8 cellular contexts compared by ENCODE assay signal in the genomic region with DNA sequence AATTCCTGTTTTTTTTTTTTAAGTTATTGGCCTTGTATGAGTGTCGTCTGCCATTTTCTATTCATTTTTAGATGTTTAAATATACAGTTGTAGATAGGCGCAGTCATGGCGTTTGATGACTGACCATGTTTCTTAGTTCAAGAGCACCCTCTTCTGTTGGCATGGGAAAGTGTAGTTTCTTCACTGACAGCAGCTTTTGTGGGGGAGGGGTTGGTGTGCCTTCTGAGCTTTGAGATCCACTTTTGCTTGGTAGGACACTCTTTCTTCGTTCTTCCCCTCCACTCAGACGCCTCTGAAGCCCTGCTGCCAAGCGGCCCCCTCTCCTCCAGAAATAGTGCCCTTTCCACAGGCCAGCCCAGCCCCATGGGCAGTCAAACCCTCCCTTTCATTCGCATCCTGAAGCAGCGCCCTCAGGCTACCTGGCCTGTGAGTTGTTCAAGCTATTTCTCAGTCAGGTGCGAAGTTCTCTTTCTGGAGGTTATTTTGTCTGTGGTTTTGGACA.
DNase-seq lines count a peak whose midpoint lies in the region; ATAC-seq, FAIRE-seq and TF ChIP-seq lines count a peak whose summit lies in the region.

No MANE protein-coding gene starts in this region.

- no peaks in the 10 kb centered on the region for H3K36me3 ChIP-seq in MM.1S (replicated peaks; ENCODE audit: insufficient read depth, low read length)

- CTCF ChIA-PET in AG04449 (lab: Yijun Ruan, JAX): interaction anchor here (0.6 to 8.5 kb wide), 61 partner anchors 10 to 993 kb away, joined by 3 to 102 read pairs (median 4); a partner anchor contains a TSS

- no peak overlapping the region for H2AFZ ChIP-seq in MM.1S (ENCODE audit: low read length)

- no peaks in the 10 kb centered on the region for H3K9me2 ChIP-seq in MM.1S (replicated peaks; ENCODE audit: insufficient read depth, low read length)

- intact Hi-C loops in right cardiac atrium (cut with DNase I): loop anchor here (5.0 to 10.0 kb wide), 6 partner anchors 204 to 829 kb away; a partner anchor contains a TSS

- no peaks in the 10 kb centered on the region for H3K79me2 ChIP-seq in MM.1S (ENCODE audit: low read length)

- 24% methylated on average over 9 of the region's 9 CpGs for WGBS in right cardiac atrium

- no peak overlapping the region for H3K27ac ChIP-seq in MM.1S (ENCODE audit: low read length)
- no peak overlapping the region for H3K27ac ChIP-seq in right cardiac atrium (ENCODE audit: low read length)

- no peak overlapping the region for H3K4me2 ChIP-seq in MM.1S (ENCODE audit: low read depth, low read length)

- H3K27me3 ChIP-seq in MM.1S (replicated peaks; ENCODE audit: insufficient read depth, low read length) (no peaks in the 10 kb centered on the region), right cardiac atrium (ENCODE audit: control insufficient read depth, insufficient read depth) (no peaks in the 10 kb centered on the region)

- H3K4me1 ChIP-seq in MM.1S (ENCODE audit: low read length) (no peaks in the 10 kb centered on the region), right cardiac atrium (ENCODE audit: control insufficient read depth, insufficient read depth, low read length) (peaks cover 7% of the 10 kb centered on the region)

- ATAC-seq in GM18498 (IDR thresholded peaks at IDR 0.05; ENCODE audit: unreplicated experiment) (peak; percentile 71), right cardiac atrium (peak; percentile 85 to 92), HG03097 (IDR thresholded peaks at IDR 0.05; ENCODE audit: low FRiP score, unreplicated experiment) (no peak)

- no peaks in the 10 kb centered on the region for H3F3A ChIP-seq in MM.1S (ENCODE audit: insufficient read depth, low read length)

- no peak overlapping the region for H3K9ac ChIP-seq in MM.1S (ENCODE audit: low read length)

- peak; percentile 60 for FAIRE-seq in RCC 7860 (lab: Jason Lieb, UNC)

- TF ChIP-seq CTCF in AG04449 (IDR thresholded peaks at IDR 0.05; ENCODE audit: insufficient read depth, low read length, missing control alignments) (peak; percentile 78), MM.1S (IDR thresholded peaks at IDR 0.05; ENCODE audit: low read length) (peak; percentile 62), retinal pigment epithelial cell (conservative IDR thresholded peaks at IDR 0.05; ENCODE audit: low read depth, low read length) (peak; percentile 79)

- DNase-seq in AG04449 (ENCODE audit: low read depth, low spot score) (no peak), MM.1S (peak; percentile 64), RCC 7860 (ENCODE audit: low spot score) (peak; percentile 63), anterior cingulate cortex (lab: John Stamatoyannopoulos, UW) (peak in 51 of 58 donors; percentile 2 to 81 (median 28)), right cardiac atrium (peak; percentile 47 to 70 (median 62)), retinal pigment epithelial cell (ENCODE audit: low read depth) (peak; percentile 68)

- H3K4me3 ChIP-seq in AG04449 (ENCODE audit: low read depth, low read length) (no peak overlapping the region), MM.1S (ENCODE audit: low read length) (no peak overlapping the region), right cardiac atrium (ENCODE audit: low read length) (no peak overlapping the region), retinal pigment epithelial cell (ENCODE audit: low read length) (no peak overlapping the region)

- H4K20me1 ChIP-seq in MM.1S (ENCODE audit: insufficient read depth, low read length): no peaks in the 10 kb centered on the region

- H3K9me3 ChIP-seq in MM.1S (replicated peaks; ENCODE audit: insufficient read depth, low read length): no peaks in the 10 kb centered on the region
- no peaks in the 10 kb centered on the region for H3K9me3 ChIP-seq in right cardiac atrium (ENCODE audit: control insufficient read depth, low read length)

- POLR2A ChIA-PET in AG04449 (lab: Yijun Ruan, JAX): interaction anchor here (0.7 to 1.0 kb wide), 3 partner anchors 200 to 828 kb away, joined by 3 to 4 read pairs (median 4); no protein-coding TSS in a partner anchor
